ENCODE assay signal across 25 cellular contexts in genomic region chr4:87309625-87310024, GRCh38. TPM values are rescaled to one million over a fixed set of nuclear protein-coding genes. Genes with fewer than 3 reads are reported as not detected.
DNase-seq lines count a peak whose midpoint lies in the region; ATAC-seq and TF ChIP-seq lines count a peak whose summit lies in the region.
"Had no signal": no experiment of that assay in that cellular context is flagged by ENCODE, and none has a peak within 500 bp of the region (broad histone marks: within the 10 kb centered on the region; RNA-seq: fewer than 3 reads in every experiment).

No MANE protein-coding gene starts in this region.

- ATAC-seq in sciatic nerve (peak; percentile 50), HG02571 (IDR thresholded peaks at IDR 0.05; ENCODE audit: unreplicated experiment) (no peak), GM18909 (IDR thresholded peaks at IDR 0.05; ENCODE audit: poor library complexity, unreplicated experiment) (no peak)
- ATAC-seq in stimulated activated effector memory CD8-positive, alpha-beta T cell treated with anti-CD3 and anti-CD28 coated beads, Interleukin-12 subunit alpha, Interleukin-12 subunit beta, amount 100 ng/mL, for 72 hours = no peak
- ATAC-seq: activated T-helper 17 cell treated with anti-CD3 and anti-CD28 coated beads, Interleukin-2, amount 50 U/mL, for 72 hours; stimulated activated naive CD8-positive, alpha-beta T cell treated with anti-CD3 and anti-CD28 coated beads, Interleukin-15, Interleukin-2, amounts not matched to agents 100 U/mL and 50 U/mL, for 24 hours; WTC11 had no signal

- no peak overlapping the region for H3K4me3 Mint-ChIP-seq in stimulated activated effector memory CD8-positive, alpha-beta T cell treated with anti-CD3 and anti-CD28 coated beads, Interleukin-12 subunit alpha, Interleukin-12 subunit beta, amount 100 ng/mL, for 72 hours
- H3K4me3 Mint-ChIP-seq: activated naive CD8-positive, alpha-beta T cell; activated T-helper 17 cell treated with anti-CD3 and anti-CD28 coated beads, Interleukin-2, amount 50 U/mL, for 72 hours; neural progenitor cell; T-helper 2 cell treated with Interferon-gamma antibody and Interleukin-4, amounts not matched to agents 5 μg/mL and 100 μg/mL, for 36 hours; WTC11 had no signal

- no peaks in the 10 kb centered on the region for H3K4me1 Mint-ChIP-seq in stimulated activated effector memory CD8-positive, alpha-beta T cell treated with anti-CD3 and anti-CD28 coated beads, Interleukin-12 subunit alpha, Interleukin-12 subunit beta, amount 100 ng/mL, for 72 hours
- H3K4me1 Mint-ChIP-seq: activated T-helper 17 cell treated with anti-CD3 and anti-CD28 coated beads, Interleukin-2, amount 50 U/mL, for 72 hours had no signal

- H3K27ac Mint-ChIP-seq in stimulated activated effector memory CD8-positive, alpha-beta T cell treated with anti-CD3 and anti-CD28 coated beads, Interleukin-12 subunit alpha, Interleukin-12 subunit beta, amount 100 ng/mL, for 72 hours = no peak overlapping the region
- H3K27ac Mint-ChIP-seq: activated naive CD8-positive, alpha-beta T cell; activated T-helper 17 cell treated with anti-CD3 and anti-CD28 coated beads, Interleukin-2, amount 50 U/mL, for 72 hours; neural progenitor cell; T-helper 2 cell treated with Interferon-gamma antibody and Interleukin-4, amounts not matched to agents 5 μg/mL and 100 μg/mL, for 36 hours; WTC11 had no signal

- no peaks in the 10 kb centered on the region for H3K9me3 Mint-ChIP-seq in stimulated activated effector memory CD8-positive, alpha-beta T cell treated with anti-CD3 and anti-CD28 coated beads, Interleukin-12 subunit alpha, Interleukin-12 subunit beta, amount 100 ng/mL, for 72 hours
- H3K9me3 Mint-ChIP-seq: activated T-helper 17 cell treated with anti-CD3 and anti-CD28 coated beads, Interleukin-2, amount 50 U/mL, for 72 hours; neural progenitor cell; T-helper 2 cell treated with Interferon-gamma antibody and Interleukin-4, amounts not matched to agents 5 μg/mL and 100 μg/mL, for 36 hours; WTC11 had no signal

- TF ChIP-seq CTCF in AG09309 (IDR thresholded peaks at IDR 0.05; ENCODE audit: control insufficient read depth, insufficient read depth, low read depth, low read length, missing control alignments) = no peak

- no peaks in the 10 kb centered on the region for H3K36me3 Mint-ChIP-seq in stimulated activated effector memory CD8-positive, alpha-beta T cell treated with anti-CD3 and anti-CD28 coated beads, Interleukin-12 subunit alpha, Interleukin-12 subunit beta, amount 100 ng/mL, for 72 hours
- H3K36me3 Mint-ChIP-seq: neural progenitor cell, WTC11 had no signal

- intact Hi-C loops in sciatic nerve (cut with DNase I) = no loop called here

- no peak overlapping the region for H3K4me3 ChIP-seq in AG09309 (ENCODE audit: control insufficient read depth, low read depth, low read length)
- H3K4me3 ChIP-seq: esophagus squamous epithelium, neural progenitor cell, prostate gland, smooth muscle cell had no signal

- peak; percentile 24 for DNase-seq in AG09309 (ENCODE audit: low read depth)
- DNase-seq in M059J (ENCODE audit: low read depth) = peak; percentile 9
- DNase-seq in fibroblast of peridontal ligament (ENCODE audit: extremely low read depth) = peak; percentile 66
- DNase-seq in sciatic nerve (ENCODE audit: low spot score) = no peak
- DNase-seq in islet precursor cell = no peak
- no peak for DNase-seq in stimulated activated effector memory CD8-positive, alpha-beta T cell treated with anti-CD3 and anti-CD28 coated beads, Interleukin-12 subunit alpha, Interleukin-12 subunit beta, amount 100 ng/mL, for 72 hours (ENCODE audit: low spot score in 2 of 2)
- DNase-seq: esophagus squamous epithelium; H7; hippocampal formation; MM.1S; NCI-H1417 treated with DMSO at 0.1 percent for 48 hours; NCI-H2171; NCI-H524 treated with DMSO at 0.1 percent for 48 hours; stimulated activated CD4-positive, alpha-beta T cell treated with anti-CD3 and anti-CD28 coated beads, Interleukin-2, amount 100 ng/mL, for 48 hours; stimulated activated naive CD8-positive, alpha-beta T cell treated with anti-CD3 and anti-CD28 coated beads, Interleukin-15, Interleukin-2, amounts not matched to agents 100 U/mL and 50 U/mL, for 24 hours; trophoblast cell had no signal

RNA-seq across cellular contexts. Expression of gene HSD17B13, which starts 13.1 kb away (rescaled TPM):
- total RNA-seq in M059J (2014; rRNA removed; shearing (Covaris generic)) = 0.10 TPM in 1 of 2 replicates, not detected in the other
- total RNA-seq in sciatic nerve = 1.4 TPM
- total RNA-seq: esophagus squamous epithelium, smooth muscle cell, WTC11 had no signal

Comparison
In these comparisons a context has a peak if more than half of its experiments do, and no peak if none do; other contexts are left out.
1. DNase-seq: peak in AG09309 (single experiment), M059J (single experiment) and fibroblast of peridontal ligament (single experiment); none in sciatic nerve (single experiment), islet precursor cell (single experiment) and stimulated activated effector memory CD8-positive, alpha-beta T cell treated with anti-CD3 and anti-CD28 coated beads, Interleukin-12 subunit alpha, Interleukin-12 subunit beta, amount 100 ng/mL, for 72 hours (0 of 2).